Comparison of ENCODE assay signal across 9 cellular contexts in genomic region chr17:17439971-17440843, GRCh38. TPM values are rescaled to one million over a fixed set of nuclear protein-coding genes. Genes with fewer than 3 reads are reported as not detected.
A peak's percentile ranks its signal among the peaks of the same experiment; 100 is the strongest.
DNase-seq lines count a peak whose midpoint lies in the region; ATAC-seq and TF ChIP-seq lines count a peak whose summit lies in the region.
"Had no signal": no experiment of that assay in that cellular context is flagged by ENCODE, and none has a peak within 500 bp of the region (broad histone marks: within the 10 kb centered on the region; RNA-seq: fewer than 3 reads in every experiment).

No MANE protein-coding gene starts in this region.

- H3K4me1 ChIP-seq in mucosa of descending colon (ENCODE audit: low read depth) = peaks cover 2% of the 10 kb centered on the region

- peak; percentile 47 for TF ChIP-seq CTCF in mucosa of descending colon (IDR thresholded peaks at IDR 0.05)

- no peaks in the 10 kb centered on the region for H3K9me3 ChIP-seq in mucosa of descending colon
- H3K9me3 ChIP-seq: ovary had no signal

- no peak overlapping the region for H3K27ac Mint-ChIP-seq in stimulated activated naive B cell treated with anti-CD40 and anti-IgM and Interleukin-4, amounts not matched to agents 10 μg/mL and 1 μg/mL and 100 μg/mL, for 72 hours

- POLR2A ChIA-PET in HEK293T (lab: Yijun Ruan, JAX) = no interaction called here

- H3K36me3 Mint-ChIP-seq in stimulated activated naive B cell treated with anti-CD40 and anti-IgM and Interleukin-4, amounts not matched to agents 10 μg/mL and 1 μg/mL and 100 μg/mL, for 72 hours = no peaks in the 10 kb centered on the region

- H3K36me3 ChIP-seq in mucosa of descending colon (ENCODE audit: low read depth) = no peaks in the 10 kb centered on the region
- H3K36me3 ChIP-seq: ovary had no signal

- ATAC-seq in mucosa of descending colon (peak; percentile 86), GM18907 (IDR thresholded peaks at IDR 0.05; ENCODE audit: unreplicated experiment) (no peak)
- ATAC-seq in stimulated activated naive B cell treated with anti-CD40 and anti-IgM and Interleukin-4, amounts not matched to agents 10 μg/mL and 1 μg/mL and 100 μg/mL, for 72 hours (replicated peaks) = peak; percentile 61 to 68

- intact Hi-C loops in mucosa of descending colon (cut with DNase I, micrococcal nuclease) = no loop called here

- CTCF ChIA-PET in HEK293T (lab: Yijun Ruan, JAX) = interaction anchor here (0.7 kb wide), 1 partner anchor 13 kb away, joined by 3 read pairs; no protein-coding TSS in a partner anchor

- H3K4me1 Mint-ChIP-seq in stimulated activated naive B cell treated with anti-CD40 and anti-IgM and Interleukin-4, amounts not matched to agents 10 μg/mL and 1 μg/mL and 100 μg/mL, for 72 hours = peaks cover 0 to 1% of the 10 kb centered on the region in 2 donors

- no peaks in the 10 kb centered on the region for H3K27me3 Mint-ChIP-seq in stimulated activated naive B cell treated with anti-CD40 and anti-IgM and Interleukin-4, amounts not matched to agents 10 μg/mL and 1 μg/mL and 100 μg/mL, for 72 hours

- no peaks in the 10 kb centered on the region for H3K9me3 Mint-ChIP-seq in stimulated activated naive B cell treated with anti-CD40 and anti-IgM and Interleukin-4, amounts not matched to agents 10 μg/mL and 1 μg/mL and 100 μg/mL, for 72 hours

- H3K4me3 Mint-ChIP-seq in stimulated activated naive B cell treated with anti-CD40 and anti-IgM and Interleukin-4, amounts not matched to agents 10 μg/mL and 1 μg/mL and 100 μg/mL, for 72 hours = no peak overlapping the region

- DNase-seq in AG08396 (ENCODE audit: low spot score) = peak; percentile 51
- peak; percentile 71 for DNase-seq in HEK293T (ENCODE audit: extremely low spot score)
- peak; percentile 98 for DNase-seq in NCI-H748 (lab: John Stamatoyannopoulos, UW; ENCODE audit: unreplicated experiment)
- peak; percentile 74 to 75 for DNase-seq in activated CD4-positive, alpha-beta T cell treated with anti-CD3 and anti-CD28 coated beads, Interleukin-2, amount 50 U/mL, for 4 hours
- DNase-seq in effector CD4-positive, alpha-beta T cell = peak; percentile 64
- DNase-seq in mucosa of descending colon = peak in 2 of 3 donors; percentile 78 to 83
- peak; percentile 34 for DNase-seq in stimulated activated naive B cell treated with anti-CD40 and anti-IgM and Interleukin-4, amounts not matched to agents 10 μg/mL and 1 μg/mL and 100 μg/mL, for 72 hours

- no peak overlapping the region for H3K4me3 ChIP-seq in mucosa of descending colon
- H3K4me3 ChIP-seq: ovary had no signal

TF ChIP-seq in HEK293T, 16 proteins besides CTCF, POLR2A, EP300 and RAD21:
- TF ChIP-seq, protein P1, sequence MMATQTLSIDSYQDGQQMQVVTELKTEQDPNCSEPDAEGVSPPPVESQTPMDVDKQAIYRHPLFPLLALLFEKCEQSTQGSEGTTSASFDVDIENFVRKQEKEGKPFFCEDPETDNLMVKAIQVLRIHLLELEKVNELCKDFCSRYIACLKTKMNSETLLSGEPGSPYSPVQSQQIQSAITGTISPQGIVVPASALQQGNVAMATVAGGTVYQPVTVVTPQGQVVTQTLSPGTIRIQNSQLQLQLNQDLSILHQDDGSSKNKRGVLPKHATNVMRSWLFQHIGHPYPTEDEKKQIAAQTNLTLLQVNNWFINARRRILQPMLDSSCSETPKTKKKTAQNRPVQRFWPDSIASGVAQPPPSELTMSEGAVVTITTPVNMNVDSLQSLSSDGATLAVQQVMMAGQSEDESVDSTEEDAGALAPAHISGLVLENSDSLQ (IDR thresholded peaks at IDR 0.05) = peak; percentile 26; the same call in 1 of the 2 replicates
- TF ChIP-seq TARDBP (IDR thresholded peaks at IDR 0.05) (no peak), L3MBTL2 (conservative IDR thresholded peaks at IDR 0.05) (no peak)
TF ChIP-seq in HEK293T: peak in this region for 1.

RNA-seq across cellular contexts. Expression of gene MED9, which starts 36.6 kb away (rescaled TPM):
- total RNA-seq in mucosa of descending colon = 10 to 100 TPM; 17.9 to 23.1 (median 20.3) TPM

RNA-seq across cellular contexts. Expression of gene RASD1, which starts 56.0 kb away (rescaled TPM):
- 10 to 100 TPM; 10.8 to 27.8 (median 19.2) TPM for total RNA-seq in mucosa of descending colon

Comparison
In these comparisons a context has a peak if more than half of its experiments do, and no peak if none do; other contexts are left out.
1. DNase-seq: peak in every context shown above with its lines; median percentile 98 in NCI-H748; 80 in mucosa of descending colon; 74 in activated CD4-positive, alpha-beta T cell treated with anti-CD3 and anti-CD28 coated beads, Interleukin-2, amount 50 U/mL, for 4 hours; 71 in HEK293T; 64 in effector CD4-positive, alpha-beta T cell; 51 in AG08396; 34 in stimulated activated naive B cell treated with anti-CD40 and anti-IgM and Interleukin-4, amounts not matched to agents 10 μg/mL and 1 μg/mL and 100 μg/mL, for 72 hours.